3 cellular contexts compared by ENCODE assay signal in the genomic region with DNA sequence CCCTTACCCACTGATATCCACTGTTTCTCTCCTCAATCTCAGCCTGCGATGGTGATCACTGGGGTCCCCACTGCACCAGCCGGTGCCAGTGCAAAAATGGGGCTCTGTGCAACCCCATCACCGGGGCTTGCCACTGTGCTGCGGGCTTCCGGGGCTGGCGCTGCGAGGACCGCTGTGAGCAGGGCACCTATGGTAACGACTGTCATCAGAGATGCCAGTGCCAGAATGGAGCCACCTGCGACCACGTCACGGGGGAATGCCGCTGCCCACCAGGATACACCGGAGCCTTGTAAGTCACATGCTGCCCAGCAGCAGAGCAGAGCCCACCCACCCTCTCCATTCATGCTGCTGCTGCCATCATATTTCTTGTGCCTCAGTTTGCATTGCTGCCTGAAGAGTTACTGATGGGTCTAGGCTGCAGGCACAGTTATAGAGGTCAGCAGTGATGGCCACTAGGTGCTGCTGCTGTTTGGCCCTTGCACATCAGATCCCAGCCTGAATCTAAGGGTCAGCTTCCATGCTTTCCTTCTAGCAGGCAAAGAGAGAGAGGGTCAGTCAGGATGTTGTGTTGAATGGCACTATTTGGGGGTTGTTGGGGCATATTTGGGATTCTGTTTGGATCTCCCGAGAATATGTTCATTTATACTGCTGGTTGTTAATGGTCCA.
TF ChIP-seq lines count a peak whose summit lies in the region.

No MANE protein-coding gene starts in this region.

TF ChIP-seq in SK-N-SH, 30 proteins besides CTCF, POLR2A, EP300 and RAD21:
- TF ChIP-seq JUND (IDR thresholded peaks at IDR 0.05) (no peak), RCOR1 (IDR thresholded peaks at IDR 0.05; ENCODE audit: low read length) (no peak), FOXM1 (IDR thresholded peaks at IDR 0.05; ENCODE audit: low read depth) (no peak), ELF1 (IDR thresholded peaks at IDR 0.05) (no peak), POLR2AphosphoS5 (IDR thresholded peaks at IDR 0.05; ENCODE audit: low read depth, low read length) (no peak), CHD2 (IDR thresholded peaks at IDR 0.05; ENCODE audit: low read length, partially characterized antibody) (no peak), TAF1 (IDR thresholded peaks at IDR 0.05; ENCODE audit: borderline replicate concordance, low read depth, low read length) (no peak), RFX5 (IDR thresholded peaks at IDR 0.05; ENCODE audit: low read length) (no peak), USF2 (IDR thresholded peaks at IDR 0.05; ENCODE audit: borderline replicate concordance, low read depth, low read length) (no peak), FOSL2 (IDR thresholded peaks at IDR 0.05; ENCODE audit: borderline replicate concordance, low read depth) (no peak), YY1 (IDR thresholded peaks at IDR 0.05; ENCODE audit: low read depth) (no peak), NFIC (IDR thresholded peaks at IDR 0.05; ENCODE audit: borderline replicate concordance) (no peak), GATA2 (CRISPR knock-in tag; IDR thresholded peaks at IDR 0.05) (no peak), GABPA (IDR thresholded peaks at IDR 0.05; ENCODE audit: low read depth) (no peak), NRF1 (IDR thresholded peaks at IDR 0.05; ENCODE audit: low read depth, low read length) (no peak), RXRA (IDR thresholded peaks at IDR 0.05; ENCODE audit: borderline replicate concordance, low read depth) (no peak), ZBTB33 (IDR thresholded peaks at IDR 0.05; ENCODE audit: borderline replicate concordance, low read depth) (no peak), TCF12 (IDR thresholded peaks at IDR 0.05) (no peak)
- TF ChIP-seq, protein P1, sequence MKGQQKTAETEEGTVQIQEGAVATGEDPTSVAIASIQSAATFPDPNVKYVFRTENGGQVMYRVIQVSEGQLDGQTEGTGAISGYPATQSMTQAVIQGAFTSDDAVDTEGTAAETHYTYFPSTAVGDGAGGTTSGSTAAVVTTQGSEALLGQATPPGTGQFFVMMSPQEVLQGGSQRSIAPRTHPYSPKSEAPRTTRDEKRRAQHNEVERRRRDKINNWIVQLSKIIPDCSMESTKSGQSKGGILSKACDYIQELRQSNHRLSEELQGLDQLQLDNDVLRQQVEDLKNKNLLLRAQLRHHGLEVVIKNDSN (IDR thresholded peaks at IDR 0.05; ENCODE audit: borderline replicate concordance, low read depth), result no peak

TF ChIP-seq in SK-N-SH treated with all-trans-retinoic acid at 6 μM for 48 hours, 23 proteins besides CTCF, POLR2A, EP300 and RAD21:
- TF ChIP-seq TCF4 (CRISPR knock-in tag; IDR thresholded peaks at IDR 0.05; ENCODE audit: borderline replicate concordance) (no peak), GLIS3 (CRISPR knock-in tag; IDR thresholded peaks at IDR 0.05) (no peak), OSR1 (CRISPR knock-in tag; IDR thresholded peaks at IDR 0.05) (no peak), CSRNP3 (CRISPR knock-in tag; IDR thresholded peaks at IDR 0.05) (no peak), CREB5 (CRISPR knock-in tag; IDR thresholded peaks at IDR 0.05; ENCODE audit: low read depth) (no peak), ZNF70 (CRISPR knock-in tag; IDR thresholded peaks at IDR 0.05) (no peak), ZFP30 (CRISPR knock-in tag; IDR thresholded peaks at IDR 0.05) (no peak), PPARA (CRISPR knock-in tag; IDR thresholded peaks at IDR 0.05; ENCODE audit: borderline replicate concordance) (no peak), ESRRG (CRISPR knock-in tag; IDR thresholded peaks at IDR 0.05) (no peak), PATZ1 (CRISPR knock-in tag; IDR thresholded peaks at IDR 0.05; ENCODE audit: borderline replicate concordance) (no peak)
- TF ChIP-seq, protein P2, sequence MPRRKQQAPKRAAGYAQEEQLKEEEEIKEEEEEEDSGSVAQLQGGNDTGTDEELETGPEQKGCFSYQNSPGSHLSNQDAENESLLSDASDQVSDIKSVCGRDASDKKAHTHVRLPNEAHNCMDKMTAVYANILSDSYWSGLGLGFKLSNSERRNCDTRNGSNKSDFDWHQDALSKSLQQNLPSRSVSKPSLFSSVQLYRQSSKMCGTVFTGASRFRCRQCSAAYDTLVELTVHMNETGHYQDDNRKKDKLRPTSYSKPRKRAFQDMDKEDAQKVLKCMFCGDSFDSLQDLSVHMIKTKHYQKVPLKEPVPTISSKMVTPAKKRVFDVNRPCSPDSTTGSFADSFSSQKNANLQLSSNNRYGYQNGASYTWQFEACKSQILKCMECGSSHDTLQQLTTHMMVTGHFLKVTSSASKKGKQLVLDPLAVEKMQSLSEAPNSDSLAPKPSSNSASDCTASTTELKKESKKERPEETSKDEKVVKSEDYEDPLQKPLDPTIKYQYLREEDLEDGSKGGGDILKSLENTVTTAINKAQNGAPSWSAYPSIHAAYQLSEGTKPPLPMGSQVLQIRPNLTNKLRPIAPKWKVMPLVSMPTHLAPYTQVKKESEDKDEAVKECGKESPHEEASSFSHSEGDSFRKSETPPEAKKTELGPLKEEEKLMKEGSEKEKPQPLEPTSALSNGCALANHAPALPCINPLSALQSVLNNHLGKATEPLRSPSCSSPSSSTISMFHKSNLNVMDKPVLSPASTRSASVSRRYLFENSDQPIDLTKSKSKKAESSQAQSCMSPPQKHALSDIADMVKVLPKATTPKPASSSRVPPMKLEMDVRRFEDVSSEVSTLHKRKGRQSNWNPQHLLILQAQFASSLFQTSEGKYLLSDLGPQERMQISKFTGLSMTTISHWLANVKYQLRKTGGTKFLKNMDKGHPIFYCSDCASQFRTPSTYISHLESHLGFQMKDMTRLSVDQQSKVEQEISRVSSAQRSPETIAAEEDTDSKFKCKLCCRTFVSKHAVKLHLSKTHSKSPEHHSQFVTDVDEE (CRISPR knock-in tag; IDR thresholded peaks at IDR 0.05), result no peak

TF ChIP-seq in WTC11, 78 proteins besides CTCF, POLR2A, EP300 and RAD21:
- no peak for TF ChIP-seq EMX1 (CRISPR knock-in tag; IDR thresholded peaks at IDR 0.05)
- TF ChIP-seq ZBTB43 (CRISPR knock-in tag; IDR thresholded peaks at IDR 0.05), result no peak
- TF ChIP-seq TP53 (CRISPR knock-in tag; IDR thresholded peaks at IDR 0.05), result no peak
- TF ChIP-seq, protein P3, sequence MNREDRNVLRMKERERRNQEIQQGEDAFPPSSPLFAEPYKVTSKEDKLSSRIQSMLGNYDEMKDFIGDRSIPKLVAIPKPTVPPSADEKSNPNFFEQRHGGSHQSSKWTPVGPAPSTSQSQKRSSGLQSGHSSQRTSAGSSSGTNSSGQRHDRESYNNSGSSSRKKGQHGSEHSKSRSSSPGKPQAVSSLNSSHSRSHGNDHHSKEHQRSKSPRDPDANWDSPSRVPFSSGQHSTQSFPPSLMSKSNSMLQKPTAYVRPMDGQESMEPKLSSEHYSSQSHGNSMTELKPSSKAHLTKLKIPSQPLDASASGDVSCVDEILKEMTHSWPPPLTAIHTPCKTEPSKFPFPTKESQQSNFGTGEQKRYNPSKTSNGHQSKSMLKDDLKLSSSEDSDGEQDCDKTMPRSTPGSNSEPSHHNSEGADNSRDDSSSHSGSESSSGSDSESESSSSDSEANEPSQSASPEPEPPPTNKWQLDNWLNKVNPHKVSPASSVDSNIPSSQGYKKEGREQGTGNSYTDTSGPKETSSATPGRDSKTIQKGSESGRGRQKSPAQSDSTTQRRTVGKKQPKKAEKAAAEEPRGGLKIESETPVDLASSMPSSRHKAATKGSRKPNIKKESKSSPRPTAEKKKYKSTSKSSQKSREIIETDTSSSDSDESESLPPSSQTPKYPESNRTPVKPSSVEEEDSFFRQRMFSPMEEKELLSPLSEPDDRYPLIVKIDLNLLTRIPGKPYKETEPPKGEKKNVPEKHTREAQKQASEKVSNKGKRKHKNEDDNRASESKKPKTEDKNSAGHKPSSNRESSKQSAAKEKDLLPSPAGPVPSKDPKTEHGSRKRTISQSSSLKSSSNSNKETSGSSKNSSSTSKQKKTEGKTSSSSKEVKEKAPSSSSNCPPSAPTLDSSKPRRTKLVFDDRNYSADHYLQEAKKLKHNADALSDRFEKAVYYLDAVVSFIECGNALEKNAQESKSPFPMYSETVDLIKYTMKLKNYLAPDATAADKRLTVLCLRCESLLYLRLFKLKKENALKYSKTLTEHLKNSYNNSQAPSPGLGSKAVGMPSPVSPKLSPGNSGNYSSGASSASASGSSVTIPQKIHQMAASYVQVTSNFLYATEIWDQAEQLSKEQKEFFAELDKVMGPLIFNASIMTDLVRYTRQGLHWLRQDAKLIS (CRISPR knock-in tag; IDR thresholded peaks at IDR 0.05; ENCODE audit: borderline replicate concordance), result no peak
- no peak for TF ChIP-seq NFE2L1 (CRISPR knock-in tag; IDR thresholded peaks at IDR 0.05)
- TF ChIP-seq, protein P4, sequence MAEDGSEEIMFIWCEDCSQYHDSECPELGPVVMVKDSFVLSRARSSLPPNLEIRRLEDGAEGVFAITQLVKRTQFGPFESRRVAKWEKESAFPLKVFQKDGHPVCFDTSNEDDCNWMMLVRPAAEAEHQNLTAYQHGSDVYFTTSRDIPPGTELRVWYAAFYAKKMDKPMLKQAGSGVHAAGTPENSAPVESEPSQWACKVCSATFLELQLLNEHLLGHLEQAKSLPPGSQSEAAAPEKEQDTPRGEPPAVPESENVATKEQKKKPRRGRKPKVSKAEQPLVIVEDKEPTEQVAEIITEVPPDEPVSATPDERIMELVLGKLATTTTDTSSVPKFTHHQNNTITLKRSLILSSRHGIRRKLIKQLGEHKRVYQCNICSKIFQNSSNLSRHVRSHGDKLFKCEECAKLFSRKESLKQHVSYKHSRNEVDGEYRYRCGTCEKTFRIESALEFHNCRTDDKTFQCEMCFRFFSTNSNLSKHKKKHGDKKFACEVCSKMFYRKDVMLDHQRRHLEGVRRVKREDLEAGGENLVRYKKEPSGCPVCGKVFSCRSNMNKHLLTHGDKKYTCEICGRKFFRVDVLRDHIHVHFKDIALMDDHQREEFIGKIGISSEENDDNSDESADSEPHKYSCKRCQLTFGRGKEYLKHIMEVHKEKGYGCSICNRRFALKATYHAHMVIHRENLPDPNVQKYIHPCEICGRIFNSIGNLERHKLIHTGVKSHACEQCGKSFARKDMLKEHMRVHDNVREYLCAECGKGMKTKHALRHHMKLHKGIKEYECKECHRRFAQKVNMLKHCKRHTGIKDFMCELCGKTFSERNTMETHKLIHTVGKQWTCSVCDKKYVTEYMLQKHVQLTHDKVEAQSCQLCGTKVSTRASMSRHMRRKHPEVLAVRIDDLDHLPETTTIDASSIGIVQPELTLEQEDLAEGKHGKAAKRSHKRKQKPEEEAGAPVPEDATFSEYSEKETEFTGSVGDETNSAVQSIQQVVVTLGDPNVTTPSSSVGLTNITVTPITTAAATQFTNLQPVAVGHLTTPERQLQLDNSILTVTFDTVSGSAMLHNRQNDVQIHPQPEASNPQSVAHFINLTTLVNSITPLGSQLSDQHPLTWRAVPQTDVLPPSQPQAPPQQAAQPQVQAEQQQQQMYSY (CRISPR knock-in tag; IDR thresholded peaks at IDR 0.05), result peak; percentile 89
